10 cellular contexts compared by ENCODE assay signal in the genomic region with DNA sequence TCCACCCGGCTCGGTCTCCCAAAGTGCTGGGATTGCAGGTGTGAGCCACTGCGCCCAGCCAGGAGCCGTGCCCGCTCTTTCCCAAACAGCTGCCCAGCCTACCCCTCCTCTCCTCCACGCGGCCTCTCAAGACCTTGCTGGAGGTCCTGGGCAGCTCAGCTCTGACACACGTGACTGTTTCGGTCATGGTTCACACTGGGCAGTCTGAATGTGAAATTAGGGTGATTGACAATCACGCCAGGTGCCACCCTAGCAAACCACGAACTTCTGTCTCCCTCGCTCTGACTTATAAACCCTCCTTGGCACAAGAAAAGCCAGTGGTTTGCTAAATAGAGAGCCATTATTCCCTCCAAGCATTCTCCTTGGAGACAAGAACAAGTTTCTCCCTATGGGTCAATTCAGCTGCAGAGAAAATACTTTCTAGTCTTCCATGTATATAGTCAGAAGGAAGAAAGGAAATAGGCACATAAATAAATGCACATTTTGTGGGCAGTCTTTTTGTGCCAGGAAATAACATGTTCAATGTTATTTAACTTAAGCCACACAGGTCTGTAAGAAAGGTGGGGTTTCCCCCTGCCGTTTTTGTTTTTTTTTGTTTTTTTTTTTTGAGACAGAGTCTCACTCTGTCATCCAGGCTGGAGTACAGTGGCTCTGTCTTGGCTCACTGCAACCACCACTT.
DNase-seq lines count a peak whose midpoint lies in the region; ATAC-seq, FAIRE-seq and TF ChIP-seq lines count a peak whose summit lies in the region.
"Had no signal": no experiment of that assay in that cellular context is flagged by ENCODE, and none has a peak within 500 bp of the region (broad histone marks: within the 10 kb centered on the region; RNA-seq: fewer than 3 reads in every experiment).

No MANE protein-coding gene starts in this region.

- no peak overlapping the region for H3K4me3 Mint-ChIP-seq in activated T-cell treated with anti-CD3 and anti-CD28 coated beads, Interleukin-2, amount 50 U/mL, for 24 hours
- peak overlapping the region; percentile 36 to 66 for H3K4me3 Mint-ChIP-seq in stimulated activated naive B cell treated with anti-CD40 and anti-IgM and Interleukin-4, amounts not matched to agents 10 μg/mL and 1 μg/mL and 100 μg/mL, for 72 hours

- intact Hi-C loops in kidney (cut with DNase I) = no loop called here

- no peaks in the 10 kb centered on the region for H3K9me3 ChIP-seq in kidney (ENCODE audit: control insufficient read depth in 1 of 2, low read length in 2 of 2)

- H3K27me3 Mint-ChIP-seq in activated T-cell treated with anti-CD3 and anti-CD28 coated beads, Interleukin-2, amount 50 U/mL, for 24 hours = no peaks in the 10 kb centered on the region
- H3K27me3 Mint-ChIP-seq in stimulated activated naive B cell treated with anti-CD40 and anti-IgM and Interleukin-4, amounts not matched to agents 10 μg/mL and 1 μg/mL and 100 μg/mL, for 72 hours = no peaks in the 10 kb centered on the region

- H3K9ac ChIP-seq in kidney (ENCODE audit: low read length in 2 of 2) = peak overlapping the region in 1 of 2 donors; percentile 44

- H3K4me3 ChIP-seq in kidney (ENCODE audit: low read length in 2 of 2) = no peak overlapping the region

- no peak for TF ChIP-seq CTCF in GM20000 (IDR thresholded peaks at IDR 0.05; ENCODE audit: extremely low read depth, missing control alignments)
- no peak for TF ChIP-seq CTCF in kidney (IDR thresholded peaks at IDR 0.05; ENCODE audit: borderline replicate concordance, extremely low read depth, insufficient read depth)

- peak overlapping the region; percentile 92 to 93 for H3K27ac ChIP-seq in kidney (ENCODE audit: low read depth in 2 of 2, low read length in 2 of 2)
- no peak overlapping the region for H3K27ac ChIP-seq in substantia nigra (ENCODE audit: low read depth, low read length, poor library complexity, severe bottlenecking)
- H3K27ac ChIP-seq: brain microvascular endothelial cell had no signal

- no peak overlapping the region for H3K27ac Mint-ChIP-seq in activated T-cell treated with anti-CD3 and anti-CD28 coated beads, Interleukin-2, amount 50 U/mL, for 24 hours
- H3K27ac Mint-ChIP-seq in stimulated activated naive B cell treated with anti-CD40 and anti-IgM and Interleukin-4, amounts not matched to agents 10 μg/mL and 1 μg/mL and 100 μg/mL, for 72 hours = peak overlapping the region; percentile 86

- peak; percentile 47 to 53 for ATAC-seq in stimulated activated naive B cell treated with anti-CD40 and anti-IgM and Interleukin-4, amounts not matched to agents 10 μg/mL and 1 μg/mL and 100 μg/mL, for 72 hours (replicated peaks)
- no peak for ATAC-seq in GM21515 (IDR thresholded peaks at IDR 0.05; ENCODE audit: unreplicated experiment)

- DNase-seq in GM20000 (ENCODE audit: low spot score) (peak; percentile 18), kidney (no peak), OCI-M2 (lab: John Stamatoyannopoulos, UW; ENCODE audit: unreplicated experiment) (no peak), substantia nigra (lab: John Stamatoyannopoulos, UW) (no peak)
- DNase-seq in activated T-cell treated with anti-CD3 and anti-CD28 coated beads, Interleukin-2, amount 50 U/mL, for 24 hours = peak; percentile 25
- DNase-seq in stimulated activated naive B cell treated with anti-CD40 and anti-IgM and Interleukin-4, amounts not matched to agents 10 μg/mL and 1 μg/mL and 100 μg/mL, for 72 hours = no peak
- DNase-seq: brain microvascular endothelial cell, Karpas-422, SIG-M5 had no signal

- H3K36me3 Mint-ChIP-seq in activated T-cell treated with anti-CD3 and anti-CD28 coated beads, Interleukin-2, amount 50 U/mL, for 24 hours (ENCODE audit: low read depth) = no peaks in the 10 kb centered on the region
- no peaks in the 10 kb centered on the region for H3K36me3 Mint-ChIP-seq in stimulated activated naive B cell treated with anti-CD40 and anti-IgM and Interleukin-4, amounts not matched to agents 10 μg/mL and 1 μg/mL and 100 μg/mL, for 72 hours

- H3K4me1 ChIP-seq in kidney (ENCODE audit: control insufficient read depth in 1 of 2, insufficient read depth in 1 of 2, low read depth in 1 of 2, low read length in 2 of 2) = peaks cover 24 to 25% of the 10 kb centered on the region in 2 donors

- no peaks in the 10 kb centered on the region for H3K9me3 Mint-ChIP-seq in activated T-cell treated with anti-CD3 and anti-CD28 coated beads, Interleukin-2, amount 50 U/mL, for 24 hours
- H3K9me3 Mint-ChIP-seq in stimulated activated naive B cell treated with anti-CD40 and anti-IgM and Interleukin-4, amounts not matched to agents 10 μg/mL and 1 μg/mL and 100 μg/mL, for 72 hours = no peaks in the 10 kb centered on the region

- peaks cover 53% of the 10 kb centered on the region for H3K4me1 Mint-ChIP-seq in activated T-cell treated with anti-CD3 and anti-CD28 coated beads, Interleukin-2, amount 50 U/mL, for 24 hours (ENCODE audit: low read depth)
- peaks cover 48 to 62% of the 10 kb centered on the region in 2 donors for H3K4me1 Mint-ChIP-seq in stimulated activated naive B cell treated with anti-CD40 and anti-IgM and Interleukin-4, amounts not matched to agents 10 μg/mL and 1 μg/mL and 100 μg/mL, for 72 hours

- no peaks in the 10 kb centered on the region for H3K36me3 ChIP-seq in kidney (ENCODE audit: control insufficient read depth in 1 of 2, insufficient read depth in 2 of 2, low read length in 2 of 2)
- H3K36me3 ChIP-seq: brain microvascular endothelial cell had no signal

- FAIRE-seq in kidney (lab: Jason Lieb, UNC) = no peak

Comparison
In these comparisons a context has a peak if more than half of its experiments do, and no peak if none do; other contexts are left out.
1. DNase-seq: peak in GM20000 (single experiment) and activated T-cell treated with anti-CD3 and anti-CD28 coated beads, Interleukin-2, amount 50 U/mL, for 24 hours (single experiment); none in kidney (single experiment), stimulated activated naive B cell treated with anti-CD40 and anti-IgM and Interleukin-4, amounts not matched to agents 10 μg/mL and 1 μg/mL and 100 μg/mL, for 72 hours (single experiment), OCI-M2 (single experiment) and substantia nigra (0 of 49).